In genomic region chr12:22626429-22626828, GRCh38 we compare ENCODE assay signal across 8 cellular contexts. TPM values are rescaled to one million over a fixed set of nuclear protein-coding genes. Genes with fewer than 3 reads are reported as not detected.
DNase-seq lines count a peak whose midpoint lies in the region; ATAC-seq and TF ChIP-seq lines count a peak whose summit lies in the region.

No MANE protein-coding gene starts in this region.

- H3K27me3 ChIP-seq in gastrocnemius medialis: no peaks in the 10 kb centered on the region

- H3K27ac Mint-ChIP-seq in CD14-positive monocyte: peak overlapping the region; percentile 96 to 99 (median 97)
- H3K27ac Mint-ChIP-seq in activated CD4-positive, alpha-beta memory T cell treated with anti-CD3 and anti-CD28 coated beads for 36 hours: peak overlapping the region; percentile 87

- H3K36me3 ChIP-seq in gastrocnemius medialis: no peaks in the 10 kb centered on the region

- H3K27me3 Mint-ChIP-seq in CD14-positive monocyte (ENCODE audit: low read depth in 3 of 3): peaks cover 1 to 6% (median 2%) of the 10 kb centered on the region in 3 donors
- no peaks in the 10 kb centered on the region for H3K27me3 Mint-ChIP-seq in activated CD4-positive, alpha-beta memory T cell treated with anti-CD3 and anti-CD28 coated beads for 36 hours

- H3K4me3 Mint-ChIP-seq in CD14-positive monocyte: peak overlapping the region; percentile 94 to 96
- H3K4me3 Mint-ChIP-seq in activated CD4-positive, alpha-beta memory T cell treated with anti-CD3 and anti-CD28 coated beads for 36 hours: peak overlapping the region; percentile 89

- peaks cover 28 to 34% of the 10 kb centered on the region in 2 donors for H3K4me1 ChIP-seq in gastrocnemius medialis

- POLR2A ChIA-PET in activated CD4-positive, alpha-beta memory T cell treated with anti-CD3 and anti-CD28 coated beads for 36 hours (lab: Charles Lee): interaction anchor here (1.3 kb wide), 1 partner anchor 30 kb away, joined by 3 read pairs; no protein-coding TSS in a partner anchor

- no peak for TF ChIP-seq POLR2A in gastrocnemius medialis (IDR thresholded peaks at IDR 0.05)

- H3K36me3 Mint-ChIP-seq in CD14-positive monocyte: peaks cover 6 to 9% of the 10 kb centered on the region in 2 donors
- peaks cover 12% of the 10 kb centered on the region for H3K36me3 Mint-ChIP-seq in activated CD4-positive, alpha-beta memory T cell treated with anti-CD3 and anti-CD28 coated beads for 36 hours

- peak overlapping the region; percentile 95 to 99 (median 98) for H3K27ac ChIP-seq in gastrocnemius medialis

- H3K4me1 Mint-ChIP-seq in CD14-positive monocyte: peaks cover 39% of the 10 kb centered on the region
- peaks cover 43% of the 10 kb centered on the region for H3K4me1 Mint-ChIP-seq in activated CD4-positive, alpha-beta memory T cell treated with anti-CD3 and anti-CD28 coated beads for 36 hours (ENCODE audit: low read depth)

- H3K4me3 ChIP-seq in gastrocnemius medialis: peak overlapping the region; percentile 86 to 98 (median 91)

- intact Hi-C loops in CD14-positive monocyte (cut with micrococcal nuclease): loop anchor here (5.0 kb wide), 1 partner anchor 84 kb away; the partner anchor contains the start of gene C2CD5 (in 2 of the 2)
- intact Hi-C loops in activated CD4-positive, alpha-beta memory T cell treated with anti-CD3 and anti-CD28 coated beads for 36 hours (cut with micrococcal nuclease): loop anchor here (1.0 to 10.0 kb wide), 6 partner anchors 32 to 1172 kb away; partner anchors contain the start of genes CMAS, GOLT1B and RECQL
- intact Hi-C loops in gastrocnemius medialis (cut with DNase I; ENCODE audit: low total_unique reads): no loop called here

- DNase-seq in CD14-positive monocyte (ENCODE audit: low spot score): no peak
- DNase-seq in activated CD4-positive, alpha-beta memory T cell treated with anti-CD3 and anti-CD28 coated beads for 36 hours: peak; percentile 45
- peak; percentile 51 for DNase-seq in germinal center (ENCODE audit: low spot score)
- DNase-seq in gastrocnemius medialis: no peak
- no peak for DNase-seq in OCI-M2 (lab: John Stamatoyannopoulos, UW; ENCODE audit: unreplicated experiment)
- no peak for DNase-seq in SKM-1 (lab: John Stamatoyannopoulos, UW; ENCODE audit: unreplicated experiment)

- ATAC-seq in GM19025 (IDR thresholded peaks at IDR 0.05; ENCODE audit: low read depth, unreplicated experiment) (peak; percentile 19), HG03439 (IDR thresholded peaks at IDR 0.05; ENCODE audit: unreplicated experiment) (peak; percentile 42), gastrocnemius medialis (no peak)

- CTCF ChIA-PET in activated CD4-positive, alpha-beta memory T cell treated with anti-CD3 and anti-CD28 coated beads for 36 hours (lab: Charles Lee): no interaction called here

- TF ChIP-seq CTCF in CD14-positive monocyte (IDR thresholded peaks at IDR 0.05) (no peak), gastrocnemius medialis (IDR thresholded peaks at IDR 0.05 in 4 of 5, conservative IDR thresholded peaks at IDR 0.05 in 1 of 5) (no peak)

- peaks cover 0 to 2% (median 0%) of the 10 kb centered on the region in 7 donors for H3K9me3 Mint-ChIP-seq in CD14-positive monocyte
- no peaks in the 10 kb centered on the region for H3K9me3 Mint-ChIP-seq in activated CD4-positive, alpha-beta memory T cell treated with anti-CD3 and anti-CD28 coated beads for 36 hours

- no peaks in the 10 kb centered on the region for H3K9me3 ChIP-seq in gastrocnemius medialis

- in situ Hi-C loops in gastrocnemius medialis (cut with MboI; ENCODE audit: low sequenced_read_pairs in 4 of 4): loop anchor here in 3 of 4 donors (5.0 to 25.0 kb wide), 3 partner anchors 82 to 564 kb away; partner anchors contain the start of gene C2CD5 (in 3 of the 3)

RNA-seq across cellular contexts. Expression of gene ETNK1, which starts 1.5 kb away (rescaled TPM):
- 10 to 100 TPM; 16.5 to 17.3 TPM for polyA plus RNA-seq in CD14-positive monocyte
- total RNA-seq in activated CD4-positive, alpha-beta memory T cell treated with anti-CD3 and anti-CD28 coated beads for 36 hours: 10 to 100 TPM; 59.0 to 61.0 TPM
- 10 to 100 TPM in 1 of 4 donors, 1 to 10 TPM in 3; 6.5 to 15.1 (median 7.2) TPM for total RNA-seq in gastrocnemius medialis

Comparison
In these comparisons a context has a peak if more than half of its experiments do, and no peak if none do; other contexts are left out.
1. DNase-seq: peak in activated CD4-positive, alpha-beta memory T cell treated with anti-CD3 and anti-CD28 coated beads for 36 hours (single experiment) and germinal center (single experiment); none in CD14-positive monocyte (single experiment), gastrocnemius medialis (0 of 2), OCI-M2 (single experiment) and SKM-1 (single experiment).
2. ATAC-seq: peak in GM19025 (single experiment) and HG03439 (single experiment); none in gastrocnemius medialis (0 of 2).